Comparison of ENCODE assay signal across 20 cellular contexts in genomic region chr6:43921548-43922422, GRCh38.
A peak's percentile ranks its signal among the peaks of the same experiment; 100 is the strongest.
DNase-seq lines count a peak whose midpoint lies in the region; ATAC-seq, FAIRE-seq and TF ChIP-seq lines count a peak whose summit lies in the region.
"Had no signal": no experiment of that assay in that cellular context is flagged by ENCODE, and none has a peak within 500 bp of the region (broad histone marks: within the 10 kb centered on the region; RNA-seq: fewer than 3 reads in every experiment).

No MANE protein-coding gene starts in this region.

- H3K9ac ChIP-seq in K562 (ENCODE audit: insufficient read depth in 1 of 2, low read depth in 2 of 2, low read length in 2 of 2) (peak overlapping the region in 1 of 2 experiments; percentile 18; a peak in 1 of 4 replicates), HepG2 (ENCODE audit: insufficient read depth, low read depth, low read length) (no peak overlapping the region)

- intact Hi-C loops in K562 (cut with micrococcal nuclease): no loop called here
- intact Hi-C loops in HepG2 (cut with micrococcal nuclease; ENCODE audit: unreplicated experiment): no loop called here

- no peak overlapping the region for H3K27ac Mint-ChIP-seq in mesothelial cell of epicardium

- no peak overlapping the region for H2AFZ ChIP-seq in K562 (ENCODE audit: low read depth, low read length)
- H2AFZ ChIP-seq in HepG2 (ENCODE audit: low read length): no peak overlapping the region
- H2AFZ ChIP-seq in osteoblast (ENCODE audit: low read length): no peak overlapping the region
- H2AFZ ChIP-seq: PC-9 had no signal

- H3K9me3 Mint-ChIP-seq in mesothelial cell of epicardium: no peaks in the 10 kb centered on the region

- H3K27ac ChIP-seq in K562 (ENCODE audit: extremely low read depth, low read depth, low read length) (no peak overlapping the region), HepG2 (ENCODE audit: extremely low read length, insufficient read depth, low read length) (no peak overlapping the region), osteoblast (ENCODE audit: low read depth, low read length) (no peak overlapping the region)
- H3K27ac ChIP-seq: C4-2B, HL-60, PC-9, SJSA1 had no signal

- BruUV-seq in K562 (replicated peaks; lab: Mats Ljungman, UMichigan): no TSS peak
- no TSS peak for BruUV-seq in HepG2 (replicated peaks; lab: Mats Ljungman, UMichigan)

- H3K27me3 Mint-ChIP-seq in mesothelial cell of epicardium (ENCODE audit: low read depth): peaks cover 8% of the 10 kb centered on the region

- POLR2A ChIA-PET in K562 (lab: Yijun Ruan, JAX) (interaction anchor here (0.8 to 2.2 kb wide), 3 partner anchors 8 to 13 kb away, joined by 3 to 15 read pairs (median 4); no protein-coding TSS in a partner anchor), HepG2 (lab: Yijun Ruan, JAX) (no interaction called here)

- H4K20me1 ChIP-seq in K562 (replicated peaks; ENCODE audit: control insufficient read depth, insufficient read depth, low read length) (no peaks in the 10 kb centered on the region), HepG2 (ENCODE audit: insufficient read depth, low read length) (no peaks in the 10 kb centered on the region), osteoblast (ENCODE audit: insufficient read depth, low read length) (no peaks in the 10 kb centered on the region)

- no peaks in the 10 kb centered on the region for H3K36me3 Mint-ChIP-seq in mesothelial cell of epicardium

- H3K27me3 ChIP-seq in K562 (ENCODE audit: control insufficient read depth in 2 of 2, insufficient read depth in 2 of 2, low read length in 2 of 2) (no peaks in the 10 kb centered on the region), HepG2 (ENCODE audit: control insufficient read depth in 1 of 2, insufficient read depth in 2 of 2, low read length in 2 of 2) (no peaks in the 10 kb centered on the region), osteoblast (ENCODE audit: insufficient read depth, low read length) (no peaks in the 10 kb centered on the region)
- H3K27me3 ChIP-seq: SJSA1 had no signal

- ATAC-seq in K562 (no peak), HepG2 (no peak), GM18502 (IDR thresholded peaks at IDR 0.05; ENCODE audit: poor library complexity, unreplicated experiment) (no peak)

- peaks cover 12% of the 10 kb centered on the region for H3K4me1 Mint-ChIP-seq in mesothelial cell of epicardium

- H3K9me1 ChIP-seq in K562 (ENCODE audit: control insufficient read depth, insufficient read depth, low read length): no peaks in the 10 kb centered on the region

- DNase-seq in K562 (ENCODE audit: extremely low read depth in 1 of 4, low spot score in 3 of 4) (no peak), HepG2 (ENCODE audit: low spot score) (no peak), osteoblast (ENCODE audit: insufficient read length, low spot score, missing footprints) (peak; percentile 46), NCI-H1105 treated with DMSO at 0.1 percent for 48 hours (lab: John Stamatoyannopoulos, UW) (no peak), G401 (ENCODE audit: low spot score) (no peak), mesothelial cell of epicardium (ENCODE audit: low spot score in 2 of 2, unreplicated experiment in 2 of 2) (no peak)
- DNase-seq: ACHN, DMS79, IMR-90, Karpas-422, NCI-H1436, NCI-H1930, NCI-H226, NCI-H524 treated with DMSO at 0.1 percent for 48 hours, PC-9 had no signal

- TF ChIP-seq CTCF in K562 (IDR thresholded peaks at IDR 0.05 in 2 of 3, conservative IDR thresholded peaks at IDR 0.05 in 1 of 3; ENCODE audit: insufficient read depth in 2 of 3, low read depth in 1 of 3, low read length in 3 of 3) (no peak), HepG2 (CRISPR knock-in tag; IDR thresholded peaks at IDR 0.05) (no peak), osteoblast (IDR thresholded peaks at IDR 0.05; ENCODE audit: extremely low read depth, low read depth, low read length) (no peak), mesothelial cell of epicardium (IDR thresholded peaks at IDR 0.05; ENCODE audit: unreplicated experiment) (no peak)

- FAIRE-seq in K562 (lab: Jason Lieb, UNC) (no peak), HepG2 (lab: Jason Lieb, UNC) (no peak)
- FAIRE-seq: H54 had no signal

- TF ChIP-seq RAD21 in K562 (CRISPR knock-in tag; conservative IDR thresholded peaks at IDR 0.05 in 1 of 2, IDR thresholded peaks at IDR 0.05 in 1 of 2) (no peak), HepG2 (CRISPR knock-in tag; IDR thresholded peaks at IDR 0.05) (no peak)

- H3K36me3 ChIP-seq in K562 (ENCODE audit: control insufficient read depth, insufficient read depth, low read length): no peaks in the 10 kb centered on the region
- H3K36me3 ChIP-seq in HepG2 (replicated peaks in 1 of 2; ENCODE audit: control insufficient read depth in 1 of 2, insufficient read depth in 2 of 2, low read length in 2 of 2): no peaks in the 10 kb centered on the region
- no peaks in the 10 kb centered on the region for H3K36me3 ChIP-seq in osteoblast (ENCODE audit: insufficient read depth, low read length)
- H3K36me3 ChIP-seq: SJSA1 had no signal

- 75% methylated on average over 20 of the region's 20 CpGs for WGBS in K562 (ENCODE audit: insufficient coverage, low coverage, missing lambda C conversion rate)
- WGBS in HepG2 (ENCODE audit: low lambda C conversion rate): 93% methylated on average over 18 of the region's 20 CpGs

- peaks cover 30 to 33% of the 10 kb centered on the region in 2 experiments for H3K4me1 ChIP-seq in K562 (replicated peaks in 1 of 2; ENCODE audit: control insufficient read depth in 2 of 2, insufficient read depth in 2 of 2, low read length in 2 of 2)
- H3K4me1 ChIP-seq in HepG2 (ENCODE audit: insufficient read depth, low read length): peaks cover 74% of the 10 kb centered on the region
- H3K4me1 ChIP-seq in osteoblast (ENCODE audit: insufficient read depth, low read length): peaks cover 53% of the 10 kb centered on the region

- H3K4me3 Mint-ChIP-seq in mesothelial cell of epicardium: no peak overlapping the region

- TF ChIP-seq POLR2A in K562 (conservative IDR thresholded peaks at IDR 0.05) (no peak), HepG2 (IDR thresholded peaks at IDR 0.05; ENCODE audit: insufficient read depth in 1 of 2, low read depth in 2 of 2, low read length in 2 of 2) (no peak)

- H3K4me3 ChIP-seq in K562 (no peak overlapping the region), HepG2 (replicated peaks in 1 of 3; ENCODE audit: insufficient read depth in 1 of 3, low read depth in 2 of 3, low read length in 3 of 3) (no peak overlapping the region), osteoblast (ENCODE audit: insufficient read depth, low read length) (no peak overlapping the region)
- H3K4me3 ChIP-seq: PC-9, SJSA1 had no signal

- TF ChIP-seq EP300 in K562 (IDR thresholded peaks at IDR 0.05; ENCODE audit: low read length) (no peak), HepG2 (IDR thresholded peaks at IDR 0.05; ENCODE audit: low read depth in 2 of 2, low read length in 2 of 2) (no peak), HepG2 (CRISPR knock-in tag; IDR thresholded peaks at IDR 0.05; ENCODE audit: borderline replicate concordance) (no peak)

- CTCF ChIA-PET in K562 (lab: Yijun Ruan, JAX; ENCODE audit: low intra/inter-chr PET ratio): no interaction called here
- CTCF ChIA-PET in HepG2 (lab: Yijun Ruan, JAX; ENCODE audit: low intra/inter-chr PET ratio, low total read pairs): no interaction called here

- H3K4me2 ChIP-seq in K562 (ENCODE audit: insufficient read depth, low read length): no peak overlapping the region
- H3K4me2 ChIP-seq in HepG2 (ENCODE audit: low read depth, low read length): no peak overlapping the region
- no peak overlapping the region for H3K4me2 ChIP-seq in osteoblast (ENCODE audit: insufficient read depth, low read length)
- H3K4me2 ChIP-seq: PC-9 had no signal

- in situ Hi-C loops in K562 (cut with MboI): no loop called here
- in situ Hi-C loops in HepG2 (cut with HindIII; ENCODE audit: extremely low pct_ligation_motif_present, low pct_unique_long_range_greater_than_20kb): no loop called here
- in situ Hi-C loops in G401 (cut with HindIII; ENCODE audit: low sequenced_read_pairs): no loop called here

- H3K79me2 ChIP-seq in K562 (ENCODE audit: control insufficient read depth, insufficient read depth, low read length) (no peaks in the 10 kb centered on the region), HepG2 (ENCODE audit: insufficient read depth, low read length) (no peaks in the 10 kb centered on the region), osteoblast (ENCODE audit: insufficient read depth, low read length) (no peaks in the 10 kb centered on the region)

- no peaks in the 10 kb centered on the region for H3K9me3 ChIP-seq in K562 (replicated peaks; ENCODE audit: control insufficient read depth, insufficient read depth, low read depth, low read length)
- no peaks in the 10 kb centered on the region for H3K9me3 ChIP-seq in HepG2 (ENCODE audit: low read length)
- H3K9me3 ChIP-seq in osteoblast (ENCODE audit: low read depth, low read length): no peaks in the 10 kb centered on the region
- H3K9me3 ChIP-seq: SJSA1 had no signal

TF ChIP-seq in K562, 482 proteins besides CTCF, POLR2A, EP300 and RAD21 (continues in another document):
- TF ChIP-seq SMAD4 (CRISPR knock-in tag; conservative IDR thresholded peaks at IDR 0.05): peak; percentile 14; the same call in 1 of the 2 replicates
- no peak for TF ChIP-seq PHF8 (IDR thresholded peaks at IDR 0.05; ENCODE audit: borderline replicate concordance, low read length)
- TF ChIP-seq HDAC1 (IDR thresholded peaks at IDR 0.05): no peak
- no peak for TF ChIP-seq NEUROD1 (IDR thresholded peaks at IDR 0.05; ENCODE audit: borderline replicate concordance, low read depth, low read length, partially characterized antibody)
- TF ChIP-seq TRIM28 (IDR thresholded peaks at IDR 0.05): no peak
- no peak for TF ChIP-seq EHMT2 (IDR thresholded peaks at IDR 0.05)
- TF ChIP-seq PPARD (CRISPR knock-in tag; IDR thresholded peaks at IDR 0.05): no peak
- no peak for TF ChIP-seq HMG20B (CRISPR knock-in tag; IDR thresholded peaks at IDR 0.05)
- no peak for TF ChIP-seq ZBTB17 (CRISPR knock-in tag; IDR thresholded peaks at IDR 0.05)
- no peak for TF ChIP-seq RAD51 (IDR thresholded peaks at IDR 0.05; ENCODE audit: borderline replicate concordance, low read depth)
- no peak for TF ChIP-seq HNRNPUL1 (IDR thresholded peaks at IDR 0.05; ENCODE audit: low read length)

TF ChIP-seq in HepG2, 621 proteins besides CTCF, POLR2A, EP300 and RAD21:
- 0 out of 2 replicates have a peak, but pooled peaks have one; percentile 3 for TF ChIP-seq FOSL2 (CRISPR knock-in tag; IDR thresholded peaks at IDR 0.05)
- no peak for TF ChIP-seq HES4 (CRISPR knock-in tag; IDR thresholded peaks at IDR 0.05; ENCODE audit: borderline replicate concordance)
- TF ChIP-seq ZFP91 (CRISPR knock-in tag; IDR thresholded peaks at IDR 0.05; ENCODE audit: borderline replicate concordance): 0 out of 2 replicates have a peak, but pooled peaks have one; percentile 18

Comparison
In these comparisons a context has a peak if more than half of its experiments do, and no peak if none do; other contexts are left out.
1. Of the 241 proteins assayed by ChIP-seq in both HepG2 and K562: peak only in HepG2: ZFP91; only in K562: FOXK1 and ZNF224; in both: none; in neither: 238.